ENCODE assay signal across 8 cellular contexts in genomic region chr10:3623746-3624145, GRCh38.
A peak's percentile ranks its signal among the peaks of the same experiment; 100 is the strongest.
DNase-seq lines count a peak whose midpoint lies in the region; ATAC-seq and TF ChIP-seq lines count a peak whose summit lies in the region.

No MANE protein-coding gene starts in this region.

- H3K4me1 ChIP-seq in esophagus muscularis mucosa (peaks cover 10 to 34% (median 27%) of the 10 kb centered on the region in 4 donors), endodermal cell (ENCODE audit: control insufficient read depth, insufficient read depth, low read length) (no peaks in the 10 kb centered on the region)

- H3K27ac ChIP-seq in esophagus muscularis mucosa (replicated peaks in 1 of 4) (peak overlapping the region; percentile 65 to 71 (median 70)), endodermal cell (ENCODE audit: low read depth, low read length) (no peak overlapping the region)

- peak; percentile 26 for TF ChIP-seq EP300 in esophagus muscularis mucosa (IDR thresholded peaks at IDR 0.05)

- peaks cover 6 to 10% of the 10 kb centered on the region in 2 donors for H3K9me3 Mint-ChIP-seq in stimulated activated naive B cell treated with anti-CD40 and anti-IgM and Interleukin-4, amounts not matched to agents 10 μg/mL and 1 μg/mL and 100 μg/mL, for 72 hours
- peaks cover 19% of the 10 kb centered on the region for H3K9me3 Mint-ChIP-seq in endodermal cell

- no peak for TF ChIP-seq POLR2A in esophagus muscularis mucosa (IDR thresholded peaks at IDR 0.05; ENCODE audit: low read depth)

- H3K4me3 ChIP-seq in esophagus muscularis mucosa: peak overlapping the region in 1 of 4 donors; percentile 12
- no peak overlapping the region for H3K4me3 ChIP-seq in endodermal cell (ENCODE audit: low read length)

- peaks cover 6 to 11% of the 10 kb centered on the region in 2 donors for H3K36me3 Mint-ChIP-seq in stimulated activated naive B cell treated with anti-CD40 and anti-IgM and Interleukin-4, amounts not matched to agents 10 μg/mL and 1 μg/mL and 100 μg/mL, for 72 hours
- no peaks in the 10 kb centered on the region for H3K36me3 Mint-ChIP-seq in endodermal cell (ENCODE audit: low read depth)

- ATAC-seq in GM19395 (IDR thresholded peaks at IDR 0.05; ENCODE audit: unreplicated experiment) (peak; percentile 53), HG03439 (IDR thresholded peaks at IDR 0.05; ENCODE audit: unreplicated experiment) (peak; percentile 62)
- ATAC-seq in stimulated activated naive B cell treated with anti-CD40 and anti-IgM and Interleukin-4, amounts not matched to agents 10 μg/mL and 1 μg/mL and 100 μg/mL, for 72 hours (replicated peaks): peak; percentile 66

- TF ChIP-seq CTCF in esophagus muscularis mucosa (IDR thresholded peaks at IDR 0.05) (no peak), endodermal cell (conservative IDR thresholded peaks at IDR 0.05) (no peak)

- H3K9ac ChIP-seq in endodermal cell (ENCODE audit: extremely low read depth, low read length, poor library complexity, severe bottlenecking): no peak overlapping the region

- H3K4me3 Mint-ChIP-seq in stimulated activated naive B cell treated with anti-CD40 and anti-IgM and Interleukin-4, amounts not matched to agents 10 μg/mL and 1 μg/mL and 100 μg/mL, for 72 hours: peak overlapping the region in 1 of 2 donors; percentile 50
- H3K4me3 Mint-ChIP-seq in endodermal cell: no peak overlapping the region

- H3K27ac Mint-ChIP-seq in stimulated activated naive B cell treated with anti-CD40 and anti-IgM and Interleukin-4, amounts not matched to agents 10 μg/mL and 1 μg/mL and 100 μg/mL, for 72 hours: peak overlapping the region; percentile 90
- no peak overlapping the region for H3K27ac Mint-ChIP-seq in endodermal cell

- intact Hi-C loops in esophagus muscularis mucosa (cut with DNase I): loop anchor here (10.0 kb wide), 1 partner anchor 151 kb away; no protein-coding TSS in a partner anchor

- H3K27me3 ChIP-seq in esophagus muscularis mucosa (no peaks in the 10 kb centered on the region), endodermal cell (ENCODE audit: control insufficient read depth, insufficient read depth, low read length, poor library complexity, severe bottlenecking) (no peaks in the 10 kb centered on the region)

- H3K9me3 ChIP-seq in esophagus muscularis mucosa (peaks cover 0 to 6% (median 0%) of the 10 kb centered on the region in 4 donors), endodermal cell (ENCODE audit: control insufficient read depth, low read length) (peaks cover 10% of the 10 kb centered on the region)

- 28% methylated on average over 7 of the region's 7 CpGs for WGBS in esophagus muscularis mucosa
- WGBS in endodermal cell (ENCODE audit: insufficient coverage in 1 of 2, insufficient read length in 1 of 2), 2 experiments: 89 to 97% methylated on average over 6 to 7 of the region's 7 CpGs

- H3K27me3 Mint-ChIP-seq in stimulated activated naive B cell treated with anti-CD40 and anti-IgM and Interleukin-4, amounts not matched to agents 10 μg/mL and 1 μg/mL and 100 μg/mL, for 72 hours: no peaks in the 10 kb centered on the region
- no peaks in the 10 kb centered on the region for H3K27me3 Mint-ChIP-seq in endodermal cell (ENCODE audit: insufficient read depth)

- peaks cover 21 to 36% of the 10 kb centered on the region in 2 donors for H3K4me1 Mint-ChIP-seq in stimulated activated naive B cell treated with anti-CD40 and anti-IgM and Interleukin-4, amounts not matched to agents 10 μg/mL and 1 μg/mL and 100 μg/mL, for 72 hours
- no peaks in the 10 kb centered on the region for H3K4me1 Mint-ChIP-seq in endodermal cell

- H3K36me3 ChIP-seq in esophagus muscularis mucosa: no peaks in the 10 kb centered on the region
- H3K36me3 ChIP-seq in endodermal cell (ENCODE audit: control insufficient read depth, insufficient read depth, low read length): no peaks in the 10 kb centered on the region

- DNase-seq in esophagus muscularis mucosa (ENCODE audit: extremely low spot score) (no peak), endodermal cell (no peak), hypothalamus (lab: John Stamatoyannopoulos, UW) (no peak), NCI-H1417 treated with DMSO at 0.1 percent for 48 hours (lab: John Stamatoyannopoulos, UW) (no peak)
- DNase-seq in stimulated activated naive B cell treated with anti-CD40 and anti-IgM and Interleukin-4, amounts not matched to agents 10 μg/mL and 1 μg/mL and 100 μg/mL, for 72 hours: no peak
- no peak for DNase-seq in NK-92 treated with Interleukin-12 subunit alpha and Interleukin-12 subunit beta, amount 100 ng/mL, for 24 hours (lab: John Stamatoyannopoulos, UW)
